Comparison of ENCODE assay signal across 37 cellular contexts in genomic region chr15:73433878-73434277, GRCh38. TPM values are rescaled to one million over a fixed set of nuclear protein-coding genes. Genes with fewer than 3 reads are reported as not detected.
"Had no signal": no experiment of that assay in that cellular context is flagged by ENCODE, and none has a peak within 500 bp of the region (broad histone marks: within the 10 kb centered on the region; RNA-seq: fewer than 3 reads in every experiment).

No MANE protein-coding gene starts in this region.

- DNase-seq: Karpas-422, Kasumi-1, MG63, MM.1S, MV-4-11, NCI-H1048, NCI-H1092 treated with DMSO at 0.1 percent for 48 hours, NCI-H1105, NCI-H1105 treated with DMSO at 0.1 percent for 48 hours, NCI-H1417, NCI-H1417 treated with DMSO at 0.1 percent for 48 hours, NCI-H1436, NCI-H1436 treated with DMSO at 0.1 percent for 48 hours, NCI-H146, NCI-H1694, NCI-H1694 treated with DMSO at 0.1 percent for 48 hours, NCI-H187, NCI-H187 treated with DMSO at 0.1 percent for 48 hours, NCI-H1930, NCI-H2029, NCI-H2029 treated with DMSO at 0.1 percent for 48 hours, NCI-H2081, NCI-H2081 treated with DMSO at 0.1 percent for 48 hours, NCI-H2107, NCI-H2171, NCI-H2171 treated with DMSO at 0.1 percent for 48 hours, NCI-H2227 treated with DMSO at 0.1 percent for 48 hours, NCI-H226, NCI-H345, NCI-H446, NCI-H446 treated with DMSO at 0.1 percent for 48 hours, NCI-H510A, NCI-H510A treated with DMSO at 0.1 percent for 48 hours had no signal

- H3K4me3 ChIP-seq: MG63 had no signal

RNA-seq across cellular contexts. Expression of gene REC114, which starts 9.1 kb away (rescaled TPM):
- total RNA-seq: LHCN-M2, M059J, MCF 10A, NCI-H460 had no signal
